In genomic region chr21:44542716-44543115, GRCh38 we compare ENCODE assay signal across 35 cellular contexts. TPM values are rescaled to one million over a fixed set of nuclear protein-coding genes. Genes with fewer than 3 reads are reported as not detected.
"Had no signal": no experiment of that assay in that cellular context is flagged by ENCODE, and none has a peak within 500 bp of the region (broad histone marks: within the 10 kb centered on the region; RNA-seq: fewer than 3 reads in every experiment).

No MANE protein-coding gene starts in this region.

- H3K27ac ChIP-seq: neural progenitor cell, ovary, parathyroid adenoma, psoas muscle, skin epidermis, spleen, suprapubic skin, testis, tibial artery, transverse colon, upper lobe of right lung, uterus had no signal

- H3K4me1 ChIP-seq: neural progenitor cell, parathyroid adenoma, psoas muscle, suprapubic skin, testis, tibial artery, transverse colon, upper lobe of right lung, uterus had no signal

- H3K36me3 ChIP-seq: neural progenitor cell, ovary, spleen, suprapubic skin, tibial artery, transverse colon, upper lobe of right lung, uterus had no signal

- H2AFZ ChIP-seq: neural progenitor cell, parathyroid adenoma had no signal

- H3K9ac ChIP-seq: neural progenitor cell, parathyroid adenoma had no signal

- H3K79me2 ChIP-seq: parathyroid adenoma had no signal

- H3K4me2 ChIP-seq: neural progenitor cell, smooth muscle cell had no signal

- H3K9me3 ChIP-seq: ovary, testis, upper lobe of right lung had no signal

- H3K4me3 ChIP-seq: neural progenitor cell, ovary, psoas muscle, skin epidermis, smooth muscle cell, spleen, suprapubic skin, testis, tibial artery, transverse colon, upper lobe of right lung, uterus had no signal

- H3K27me3 ChIP-seq: neural progenitor cell, ovary, testis, uterus had no signal

- ATAC-seq: naive thymus-derived CD4-positive, alpha-beta T cell; natural killer cell; psoas muscle; right cardiac atrium; sciatic nerve; stimulated activated memory B cell treated with anti-CD40 and anti-IgM and Interleukin-4, amounts not matched to agents 10 μg/mL and 1 μg/mL and 100 μg/mL, for 72 hours; stimulated activated naive CD8-positive, alpha-beta T cell treated with anti-CD3 and anti-CD28 coated beads, Interleukin-15, amount 100 ng/mL, for 72 hours; stimulated activated naive CD8-positive, alpha-beta T cell treated with anti-CD3 and anti-CD28 coated beads, Interleukin-15, Interleukin-2, amounts not matched to agents 100 U/mL and 50 U/mL, for 24 hours; upper lobe of right lung had no signal

- DNase-seq: naive thymus-derived CD4-positive, alpha-beta T cell; natural killer cell; nucleus accumbens; ovary; posterior cingulate gyrus; psoas muscle; right cardiac atrium; spleen; stimulated activated CD4-positive, alpha-beta T cell treated with anti-CD3 and anti-CD28 coated beads, Interleukin-12 subunit alpha, Interleukin-12 subunit beta, amount 100 ng/mL, for 4 hours; stimulated activated CD4-positive, alpha-beta T cell treated with anti-CD3 and anti-CD28 coated beads, Interleukin-1b, Interleukin-23, amount 100 ng/mL, for 48 hours; stimulated activated CD4-positive, alpha-beta T cell treated with anti-CD3 and anti-CD28 coated beads, Interleukin-4, amount 100 ng/mL, for 1 hour; stimulated activated CD4-positive, alpha-beta T cell treated with anti-CD3 and anti-CD28 coated beads, Interleukin-4, amount 100 ng/mL, for 4 hours; stimulated activated CD8-positive, alpha-beta memory T cell treated with anti-CD3 and anti-CD28 coated beads, Interleukin-4, amount 100 ng/mL, for 48 hours; stimulated activated naive CD4-positive, alpha-beta T cell; stimulated activated naive CD8-positive, alpha-beta T cell treated with anti-CD3 and anti-CD28 coated beads, Interleukin-15, amount 100 ng/mL, for 72 hours; stimulated activated naive CD8-positive, alpha-beta T cell treated with anti-CD3 and anti-CD28 coated beads, Interleukin-15, Interleukin-2, amounts not matched to agents 100 U/mL and 50 U/mL, for 24 hours; substantia nigra; testis; tibial artery; transverse colon; upper lobe of right lung; uterus had no signal

RNA-seq across cellular contexts. Expression of gene KRTAP10-1, which starts 2.7 kb away (rescaled TPM):
- total RNA-seq: naive thymus-derived CD4-positive, alpha-beta T cell; natural killer cell; omental fat pad; ovary; progenitor cell of endocrine pancreas; psoas muscle; renal cortical epithelial cell; right cardiac atrium; sciatic nerve; smooth muscle cell; spleen; testis; transverse colon; upper lobe of right lung; urinary bladder; uterus had no signal
- polyA plus RNA-seq: naive thymus-derived CD4-positive, alpha-beta T cell; neural cell; ovary; psoas muscle; right cardiac atrium; smooth muscle cell; spleen; thymus; urinary bladder had no signal

RNA-seq across cellular contexts. Expression of gene KRTAP10-2, which starts 8.6 kb away (rescaled TPM):
- total RNA-seq: naive thymus-derived CD4-positive, alpha-beta T cell; natural killer cell; omental fat pad; ovary; progenitor cell of endocrine pancreas; psoas muscle; renal cortical epithelial cell; right cardiac atrium; sciatic nerve; smooth muscle cell; spleen; testis; transverse colon; upper lobe of right lung; urinary bladder; uterus had no signal
- polyA plus RNA-seq: naive thymus-derived CD4-positive, alpha-beta T cell; neural cell; ovary; psoas muscle; smooth muscle cell; spleen; thymus; urinary bladder had no signal

RNA-seq across cellular contexts. Expression of gene KRTAP10-3, which starts 15.9 kb away (rescaled TPM):
- total RNA-seq: naive thymus-derived CD4-positive, alpha-beta T cell; natural killer cell; omental fat pad; ovary; progenitor cell of endocrine pancreas; psoas muscle; renal cortical epithelial cell; right cardiac atrium; sciatic nerve; smooth muscle cell; spleen; testis; transverse colon; upper lobe of right lung; urinary bladder; uterus had no signal
- polyA plus RNA-seq: naive thymus-derived CD4-positive, alpha-beta T cell; neural cell; ovary; psoas muscle; right cardiac atrium; smooth muscle cell; spleen; thymus; urinary bladder had no signal

RNA-seq across cellular contexts. Expression of gene KRTAP10-4, which starts 30.8 kb away (rescaled TPM):
- total RNA-seq: naive thymus-derived CD4-positive, alpha-beta T cell; natural killer cell; omental fat pad; ovary; progenitor cell of endocrine pancreas; psoas muscle; renal cortical epithelial cell; right cardiac atrium; sciatic nerve; smooth muscle cell; spleen; transverse colon; upper lobe of right lung; urinary bladder; uterus had no signal
- polyA plus RNA-seq: naive thymus-derived CD4-positive, alpha-beta T cell; neural cell; ovary; psoas muscle; right cardiac atrium; smooth muscle cell; spleen; thymus; urinary bladder had no signal

RNA-seq across cellular contexts. Expression of gene KRTAP10-5, which starts 37.7 kb away (rescaled TPM):
- total RNA-seq: naive thymus-derived CD4-positive, alpha-beta T cell; natural killer cell; omental fat pad; ovary; progenitor cell of endocrine pancreas; psoas muscle; renal cortical epithelial cell; right cardiac atrium; sciatic nerve; smooth muscle cell; spleen; testis; transverse colon; upper lobe of right lung; urinary bladder; uterus had no signal
- polyA plus RNA-seq: naive thymus-derived CD4-positive, alpha-beta T cell; neural cell; ovary; psoas muscle; right cardiac atrium; smooth muscle cell; spleen; thymus; urinary bladder had no signal
